ENCODE assay signal across 7 cellular contexts in the genomic region with DNA sequence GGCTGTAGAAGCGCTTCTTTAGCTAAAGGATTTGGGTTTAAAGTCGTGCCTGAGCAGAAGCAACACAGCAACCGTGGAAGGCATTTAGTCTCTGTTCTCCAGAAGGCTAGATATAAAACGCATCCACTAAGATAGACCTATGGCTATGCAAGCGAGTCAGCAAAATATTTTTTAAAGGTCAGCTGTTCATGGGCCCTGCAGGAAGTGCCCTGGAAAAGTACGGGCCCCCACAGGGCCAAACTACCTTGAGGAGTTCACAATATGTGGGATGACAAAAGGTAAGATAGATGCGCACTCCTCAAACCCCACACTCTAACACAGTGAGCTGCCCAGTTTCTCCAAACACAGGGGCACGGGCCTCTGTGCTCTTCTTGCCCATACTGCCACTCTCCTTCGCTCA.
"Had no signal": no experiment of that assay in that cellular context is flagged by ENCODE, and none has a peak within 500 bp of the region (broad histone marks: within the 10 kb centered on the region; RNA-seq: fewer than 3 reads in every experiment).

No MANE protein-coding gene starts in this region.

- FAIRE-seq: H1, H54, HTR-8/SVneo had no signal

- H3K9me3 Mint-ChIP-seq: H9 had no signal

- H3K4me1 Mint-ChIP-seq: H9 had no signal

- H3K27ac Mint-ChIP-seq: H9 had no signal

- H3K4me3 Mint-ChIP-seq: H9 had no signal

- DNase-seq: H9, HCEC 1CT, IMR-90, KBM-7 had no signal
